Comparison of ENCODE assay signal across 8 cellular contexts in genomic region chr5:55172937-55173695, GRCh38. TPM values are rescaled to one million over a fixed set of nuclear protein-coding genes. Genes with fewer than 3 reads are reported as not detected.
DNase-seq lines count a peak whose midpoint lies in the region; ATAC-seq and TF ChIP-seq lines count a peak whose summit lies in the region.

TSS of gene CDC20B (minus strand) at chr5:55173177. CDS start at chr5:55173000, 177 bp downstream.

- TF ChIP-seq CTCF in activated B cell treated with CpG ODN at 0.5 μM for 24 hours (IDR thresholded peaks at IDR 0.05): no peak

- H3K36me3 Mint-ChIP-seq in activated B cell treated with CpG ODN at 0.5 μM for 24 hours (ENCODE audit: low read depth): no peaks in the 10 kb centered on the region

- H3K4me3 Mint-ChIP-seq in activated B cell treated with CpG ODN at 0.5 μM for 24 hours: peak within 1 kb of the TSS; percentile 88

- peak; percentile 65 for DNase-seq in SIG-M5 treated with dmso at 0.1 percent for 504 hours (lab: John Stamatoyannopoulos, UW; ENCODE audit: unreplicated experiment)
- DNase-seq in SIG-M5 (lab: John Stamatoyannopoulos, UW): no peak
- peak; percentile 26 for DNase-seq in NCI-H2107 treated with DMSO at 0.1 percent for 48 hours (lab: John Stamatoyannopoulos, UW; ENCODE audit: unreplicated experiment)
- DNase-seq in activated B cell treated with CpG ODN at 0.5 μM for 24 hours: peak; percentile 83
- DNase-seq in central memory CD4-positive, alpha-beta T cell: peak; percentile 73
- peak; percentile 50 for DNase-seq in kidney glomerular epithelial cell (lab: John Stamatoyannopoulos, UW)
- DNase-seq in stimulated activated CD4-positive, alpha-beta T cell treated with anti-CD3 and anti-CD28 coated beads, Interleukin-1b, Interleukin-23, amount 100 ng/mL, for 24 hours (ENCODE audit: low read depth in 4 of 4, low spot score in 1 of 4): peak; percentile 55 to 74 (median 58)

- peaks cover 5% of the 10 kb centered on the region for H3K9me3 Mint-ChIP-seq in activated B cell treated with CpG ODN at 0.5 μM for 24 hours

- peaks cover 37% of the 10 kb centered on the region for H3K4me1 Mint-ChIP-seq in activated B cell treated with CpG ODN at 0.5 μM for 24 hours

- CTCF ChIA-PET in activated B cell treated with CpG ODN at 0.5 μM for 24 hours (lab: Charles Lee): interaction anchor here (0.7 kb wide), 1 partner anchor 248 kb away, joined by 3 read pairs; no protein-coding TSS in a partner anchor

- POLR2A ChIA-PET in activated B cell treated with CpG ODN at 0.5 μM for 24 hours (lab: Charles Lee): no interaction called here

- peak within 1 kb of the TSS; percentile 54 for H3K27ac Mint-ChIP-seq in activated B cell treated with CpG ODN at 0.5 μM for 24 hours

- intact Hi-C loops in activated B cell treated with CpG ODN at 0.5 μM for 24 hours (cut with micrococcal nuclease): loop anchor here (1.0 to 10.0 kb wide), 17 partner anchors 54 to 2000 kb away; partner anchors contain the start of genes ARL15, DHX29, MCIDAS and MTREX

- H3K27me3 Mint-ChIP-seq in activated B cell treated with CpG ODN at 0.5 μM for 24 hours: peaks cover 53% of the 10 kb centered on the region

- ATAC-seq in HG03045 (IDR thresholded peaks at IDR 0.05; ENCODE audit: unreplicated experiment): peak; percentile 94
- peak; percentile 89 for ATAC-seq in activated B cell treated with CpG ODN at 0.5 μM for 24 hours (ENCODE audit: low read depth)

RNA-seq across cellular contexts. Expression of gene CDC20B, which starts in this region (rescaled TPM):
- not detected in 2 replicates for total RNA-seq in activated B cell treated with CpG ODN at 0.5 μM for 24 hours

Comparison
In these comparisons a context has a peak if more than half of its experiments do, and no peak if none do; other contexts are left out.
1. Peak in DNase-seq and ATAC-seq in activated B cell treated with CpG ODN at 0.5 μM for 24 hours; RNA of the gene not detected or under 1 TPM.